In genomic region chr4:113849771-113850170, GRCh38 we compare ENCODE assay signal across 15 cellular contexts.
DNase-seq lines count a peak whose midpoint lies in the region; ATAC-seq and TF ChIP-seq lines count a peak whose summit lies in the region.
"Had no signal": no experiment of that assay in that cellular context is flagged by ENCODE, and none has a peak within 500 bp of the region (broad histone marks: within the 10 kb centered on the region; RNA-seq: fewer than 3 reads in every experiment).

No MANE protein-coding gene starts in this region.

- H4K5ac ChIP-seq in IMR-90 (ENCODE audit: low read depth, low read length), result no peak overlapping the region

- no peak overlapping the region for H3K27ac ChIP-seq in IMR-90 (ENCODE audit: insufficient read depth, low read length)
- H3K27ac ChIP-seq in brain microvascular endothelial cell, result no peak overlapping the region
- H3K27ac ChIP-seq in cardiac muscle cell, result no peak overlapping the region
- no peak overlapping the region for H3K27ac ChIP-seq in CD4-positive, alpha-beta T cell (ENCODE audit: low read depth, low read length)
- H3K27ac ChIP-seq: parathyroid adenoma had no signal

- no peak overlapping the region for H2BK5ac ChIP-seq in IMR-90 (ENCODE audit: low read depth, low read length, poor library complexity, severe bottlenecking)

- H3K23ac ChIP-seq in IMR-90 (ENCODE audit: low read depth, low read length), result no peak overlapping the region

- no TSS peak for BruUV-seq in IMR-90 (replicated peaks; lab: Mats Ljungman, UMichigan)

- CTCF ChIA-PET in IMR-90 (lab: Yijun Ruan, JAX), result no interaction called here
- CTCF ChIA-PET in CD4-positive, alpha-beta T cell (lab: Charles Lee), result no interaction called here

- no peak overlapping the region for H3K4me3 Mint-ChIP-seq in CD4-positive, alpha-beta T cell
- H3K4me3 Mint-ChIP-seq: activated CD4-positive, alpha-beta memory T cell treated with anti-CD3 and anti-CD28 coated beads, Interleukin-2, amount 10 ng/mL, durations not matched to agents 7 days and 5 days; CD4-positive, alpha-beta memory T cell; effector memory CD8-positive, alpha-beta T cell had no signal

- H3K36me3 Mint-ChIP-seq in CD4-positive, alpha-beta T cell (ENCODE audit: low read depth), result no peaks in the 10 kb centered on the region
- H3K36me3 Mint-ChIP-seq: CD4-positive, alpha-beta memory T cell had no signal

- H3K9me3 ChIP-seq in IMR-90 (ENCODE audit: control insufficient read depth, insufficient read depth, low read length), result no peaks in the 10 kb centered on the region
- no peaks in the 10 kb centered on the region for H3K9me3 ChIP-seq in cardiac muscle cell (ENCODE audit: low read depth)
- no peaks in the 10 kb centered on the region for H3K9me3 ChIP-seq in CD4-positive, alpha-beta T cell (ENCODE audit: control insufficient read depth, low read length)

- no peak overlapping the region for H3K4me2 ChIP-seq in IMR-90 (ENCODE audit: low read depth, low read length)

- H2AFZ ChIP-seq in IMR-90 (replicated peaks; ENCODE audit: low read length, poor library complexity), result no peak overlapping the region
- H2AFZ ChIP-seq: parathyroid adenoma had no signal

- TF ChIP-seq CTCF in IMR-90 (conservative IDR thresholded peaks at IDR 0.05; ENCODE audit: low read depth, low read length) (no peak), brain microvascular endothelial cell (IDR thresholded peaks at IDR 0.05; ENCODE audit: low read depth, low read length, missing control alignments) (peak; percentile 3), cardiac muscle cell (IDR thresholded peaks at IDR 0.05; ENCODE audit: low read depth, low read length) (peak; percentile 7)
- no peak for TF ChIP-seq CTCF in CD4-positive, alpha-beta T cell (IDR thresholded peaks at IDR 0.05)

- intact Hi-C loops in IMR-90 (cut with micrococcal nuclease), result no loop called here
- intact Hi-C loops in CD4-positive, alpha-beta T cell (cut with DNase I, micrococcal nuclease), result no loop called here

- H2AK9ac ChIP-seq in IMR-90 (replicated peaks; ENCODE audit: low read depth, low read length, poor library complexity), result no peak overlapping the region

- no peak for TF ChIP-seq POLR2A in IMR-90 (IDR thresholded peaks at IDR 0.05; ENCODE audit: low read depth, low read length)

- no peak overlapping the region for H3K27ac Mint-ChIP-seq in CD4-positive, alpha-beta T cell
- H3K27ac Mint-ChIP-seq: activated CD4-positive, alpha-beta memory T cell treated with anti-CD3 and anti-CD28 coated beads, Interleukin-2, amount 10 ng/mL, durations not matched to agents 7 days and 5 days; CD4-positive, alpha-beta memory T cell; effector memory CD8-positive, alpha-beta T cell had no signal

- no peak overlapping the region for H3K14ac ChIP-seq in IMR-90 (replicated peaks; ENCODE audit: low read depth, low read length)

- 68% methylated on average over 2 of the region's 4 CpGs; no CpG with 5 or more reads in 1 of the 2 experiments for WGBS in IMR-90 (ENCODE audit: extremely low coverage in 2 of 2, insufficient read length in 1 of 2), 2 experiments

- H2BK15ac ChIP-seq in IMR-90 (ENCODE audit: low read depth, low read length), result no peak overlapping the region

- in situ Hi-C loops in IMR-90 (cut with MboI; ENCODE audit: low sequenced_read_pairs), result no loop called here
- in situ Hi-C loops in brain microvascular endothelial cell (cut with HindIII; ENCODE audit: low pct_ligation_motif_present, low sequenced_read_pairs), result no loop called here

- no peaks in the 10 kb centered on the region for H3K4me1 Mint-ChIP-seq in CD4-positive, alpha-beta T cell (ENCODE audit: low read depth)
- H3K4me1 Mint-ChIP-seq: activated CD4-positive, alpha-beta memory T cell treated with anti-CD3 and anti-CD28 coated beads, Interleukin-2, amount 10 ng/mL, durations not matched to agents 7 days and 5 days; CD4-positive, alpha-beta memory T cell had no signal

- H4K91ac ChIP-seq in IMR-90 (ENCODE audit: insufficient read depth, low read depth, low read length), result no peak overlapping the region

- dilution Hi-C loops in IMR-90 (cut with HindIII; ENCODE audit: low sequenced_read_pairs, unreplicated experiment), result no loop called here

- H2BK20ac ChIP-seq in IMR-90 (ENCODE audit: low read depth, low read length), result no peak overlapping the region

- no peak overlapping the region for H3K9ac ChIP-seq in IMR-90 (ENCODE audit: low read depth, low read length)
- H3K9ac ChIP-seq: parathyroid adenoma had no signal

- no peaks in the 10 kb centered on the region for H3K27me3 ChIP-seq in IMR-90 (ENCODE audit: control insufficient read depth, insufficient read depth, low read length)
- no peaks in the 10 kb centered on the region for H3K27me3 ChIP-seq in brain microvascular endothelial cell (replicated peaks)
- no peaks in the 10 kb centered on the region for H3K27me3 ChIP-seq in cardiac muscle cell
- no peaks in the 10 kb centered on the region for H3K27me3 ChIP-seq in CD4-positive, alpha-beta T cell (ENCODE audit: control insufficient read depth, insufficient read depth, low read length)

- H3K4ac ChIP-seq in IMR-90 (ENCODE audit: low read depth, low read length), result no peak overlapping the region

- no peak for TF ChIP-seq RAD21 in IMR-90 (IDR thresholded peaks at IDR 0.05; ENCODE audit: low read length)

- H4K20me1 ChIP-seq in IMR-90 (ENCODE audit: insufficient read depth, low read length), result no peaks in the 10 kb centered on the region

- H3K79me1 ChIP-seq in IMR-90 (ENCODE audit: low read depth in 1 of 2, low read length in 2 of 2), result no peaks in the 10 kb centered on the region

- H3K27me3 Mint-ChIP-seq in CD4-positive, alpha-beta T cell, result no peaks in the 10 kb centered on the region
- H3K27me3 Mint-ChIP-seq: activated CD4-positive, alpha-beta memory T cell treated with anti-CD3 and anti-CD28 coated beads, Interleukin-2, amount 10 ng/mL, durations not matched to agents 7 days and 5 days had no signal

- no peaks in the 10 kb centered on the region for H3K9me3 Mint-ChIP-seq in CD4-positive, alpha-beta T cell
- H3K9me3 Mint-ChIP-seq: activated CD4-positive, alpha-beta memory T cell treated with anti-CD3 and anti-CD28 coated beads, Interleukin-2, amount 10 ng/mL, durations not matched to agents 7 days and 5 days; effector memory CD8-positive, alpha-beta T cell had no signal

- no peak overlapping the region for H4K8ac ChIP-seq in IMR-90 (ENCODE audit: low read depth in 2 of 2, low read length in 2 of 2)

- POLR2A ChIA-PET in IMR-90 (lab: Charles Lee; ENCODE audit: unreplicated experiment), result no interaction called here
- POLR2A ChIA-PET in CD4-positive, alpha-beta T cell (lab: Charles Lee), result no interaction called here

- H3K56ac ChIP-seq in IMR-90 (ENCODE audit: extremely low read depth, insufficient read depth, low read length), result no peak overlapping the region

- H3K9me1 ChIP-seq in IMR-90 (ENCODE audit: insufficient read depth, low read length), result no peaks in the 10 kb centered on the region; the same call in 1 of the 2 replicates

- DNase-seq in IMR-90, result peak; percentile 61
- no peak for DNase-seq in brain microvascular endothelial cell
- DNase-seq in cardiac muscle cell (ENCODE audit: low read depth in 1 of 2, low spot score in 1 of 2), result peak in 1 of 2 donors; percentile 76
- DNase-seq in skeletal muscle cell (ENCODE audit: low read depth), result peak; percentile 41
- no peak for DNase-seq in CD4-positive, alpha-beta T cell
- DNase-seq: activated CD4-positive, alpha-beta memory T cell treated with anti-CD3 and anti-CD28 coated beads, Interleukin-2, amount 10 ng/mL, durations not matched to agents 7 days and 5 days; CD4-positive, alpha-beta memory T cell; effector memory CD8-positive, alpha-beta T cell; NCI-H146; NCI-H524; PC-3; SW 1271 had no signal

- H2AK5ac ChIP-seq in IMR-90 (ENCODE audit: low read depth, low read length), result no peak overlapping the region

- no peak overlapping the region for H3K18ac ChIP-seq in IMR-90 (ENCODE audit: low read depth, low read length)

- H2BK120ac ChIP-seq in IMR-90 (ENCODE audit: low read depth, low read length), result no peak overlapping the region

- peaks cover 2% of the 10 kb centered on the region; the same call in 1 of the 2 replicates for H3K4me1 ChIP-seq in IMR-90 (ENCODE audit: control insufficient read depth, insufficient read depth, low read length)
- no peaks in the 10 kb centered on the region for H3K4me1 ChIP-seq in cardiac muscle cell (ENCODE audit: low read depth)
- H3K4me1 ChIP-seq: parathyroid adenoma had no signal

- peaks cover 1% of the 10 kb centered on the region; the same call in 1 of the 2 replicates for H3K36me3 ChIP-seq in IMR-90 (ENCODE audit: control insufficient read depth, insufficient read depth, low read length)
- no peaks in the 10 kb centered on the region for H3K36me3 ChIP-seq in brain microvascular endothelial cell (replicated peaks)
- H3K36me3 ChIP-seq in cardiac muscle cell, result no peaks in the 10 kb centered on the region

- no peak overlapping the region for H3K4me3 ChIP-seq in IMR-90 (ENCODE audit: insufficient read depth, low read depth, low read length)
- H3K4me3 ChIP-seq in brain microvascular endothelial cell (ENCODE audit: low read depth, low read length), result no peak overlapping the region
- no peak overlapping the region for H3K4me3 ChIP-seq in cardiac muscle cell
- no peak overlapping the region for H3K4me3 ChIP-seq in skeletal muscle cell (ENCODE audit: low read depth, low read length)

- ATAC-seq in IMR-90 (ENCODE audit: low read depth) (0 out of 2 replicates have a peak, but pooled peaks have one; percentile 17), GM21576 (IDR thresholded peaks at IDR 0.05; ENCODE audit: unreplicated experiment) (no peak), HG02884 (IDR thresholded peaks at IDR 0.05; ENCODE audit: unreplicated experiment) (no peak)
- no peak for ATAC-seq in CD4-positive, alpha-beta T cell (ENCODE audit: poor library complexity)
- ATAC-seq: effector memory CD8-positive, alpha-beta T cell; PC-3 had no signal

TF ChIP-seq in IMR-90, 13 proteins besides CTCF, POLR2A, EP300 and RAD21 (continues in another document):
- TF ChIP-seq RFX5 (IDR thresholded peaks at IDR 0.05; ENCODE audit: low read depth, low read length), result no peak
- no peak for TF ChIP-seq SMC3 (IDR thresholded peaks at IDR 0.05; ENCODE audit: low read depth, low read length)
- no peak for TF ChIP-seq RCOR1 (IDR thresholded peaks at IDR 0.05; ENCODE audit: insufficient replicate concordance, low read length)
- TF ChIP-seq, protein P1, sequence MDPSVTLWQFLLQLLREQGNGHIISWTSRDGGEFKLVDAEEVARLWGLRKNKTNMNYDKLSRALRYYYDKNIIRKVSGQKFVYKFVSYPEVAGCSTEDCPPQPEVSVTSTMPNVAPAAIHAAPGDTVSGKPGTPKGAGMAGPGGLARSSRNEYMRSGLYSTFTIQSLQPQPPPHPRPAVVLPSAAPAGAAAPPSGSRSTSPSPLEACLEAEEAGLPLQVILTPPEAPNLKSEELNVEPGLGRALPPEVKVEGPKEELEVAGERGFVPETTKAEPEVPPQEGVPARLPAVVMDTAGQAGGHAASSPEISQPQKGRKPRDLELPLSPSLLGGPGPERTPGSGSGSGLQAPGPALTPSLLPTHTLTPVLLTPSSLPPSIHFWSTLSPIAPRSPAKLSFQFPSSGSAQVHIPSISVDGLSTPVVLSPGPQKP (IDR thresholded peaks at IDR 0.05; ENCODE audit: borderline replicate concordance, low read depth, low read length), result no peak
- no peak for TF ChIP-seq NFE2L2 (IDR thresholded peaks at IDR 0.05; ENCODE audit: low read depth, low read length)
- TF ChIP-seq FOS (IDR thresholded peaks at IDR 0.05; ENCODE audit: low read depth, low read length), result no peak

Comparison
In these comparisons a context has a peak if more than half of its experiments do, and no peak if none do; other contexts are left out.
1. DNase-seq: peak in IMR-90 (single experiment) and skeletal muscle cell (single experiment); none in brain microvascular endothelial cell (single experiment) and CD4-positive, alpha-beta T cell (0 of 10).
2. CTCF ChIP-seq: peak in brain microvascular endothelial cell (single experiment) and cardiac muscle cell (single experiment); none in IMR-90 (single experiment) and CD4-positive, alpha-beta T cell (single experiment).